ENCODE assay signal across 19 cellular contexts in genomic region chr2:226623587-226624368, GRCh38.
A peak's percentile ranks its signal among the peaks of the same experiment; 100 is the strongest.
DNase-seq lines count a peak whose midpoint lies in the region; ATAC-seq, FAIRE-seq and TF ChIP-seq lines count a peak whose summit lies in the region.
"Had no signal": no experiment of that assay in that cellular context is flagged by ENCODE, and none has a peak within 500 bp of the region (broad histone marks: within the 10 kb centered on the region; RNA-seq: fewer than 3 reads in every experiment).

No MANE protein-coding gene starts in this region.

- H2AK5ac ChIP-seq in IMR-90 (ENCODE audit: low read depth, low read length), result peak overlapping the region; percentile 93; the same call in 1 of the 2 replicates

- no peak overlapping the region for H2BK5ac ChIP-seq in IMR-90 (ENCODE audit: low read depth, low read length, poor library complexity, severe bottlenecking)

- H3K36me3 Mint-ChIP-seq in astrocyte (ENCODE audit: low read depth, unreplicated experiment), result peaks cover 4% of the 10 kb centered on the region
- no peaks in the 10 kb centered on the region for H3K36me3 Mint-ChIP-seq in T-helper 17 cell (ENCODE audit: low read depth)

- dilution Hi-C loops in IMR-90 (cut with HindIII; ENCODE audit: low sequenced_read_pairs, unreplicated experiment), result no loop called here

- H3K14ac ChIP-seq in IMR-90 (replicated peaks; ENCODE audit: low read depth, low read length), result 0 out of 2 replicates have a peak overlapping the region, but pooled peaks have one; percentile 1

- CTCF ChIA-PET in IMR-90 (lab: Yijun Ruan, JAX), result no interaction called here

- H3K56ac ChIP-seq in IMR-90 (ENCODE audit: extremely low read depth, insufficient read depth, low read length), result no peak overlapping the region

- no peaks in the 10 kb centered on the region; the same call in none of the 2 replicates for H3K9me1 ChIP-seq in IMR-90 (ENCODE audit: insufficient read depth, low read length)

- ATAC-seq in IMR-90 (ENCODE audit: low read depth), result no peak
- no peak for ATAC-seq in T-helper 17 cell

- H3F3A ChIP-seq in neural cell (ENCODE audit: insufficient read depth, low read length, poor library complexity, severe bottlenecking), result no peaks in the 10 kb centered on the region

- H3K27ac Mint-ChIP-seq in astrocyte (ENCODE audit: unreplicated experiment) (peak overlapping the region; percentile 69), T-helper 17 cell (no peak overlapping the region)
- H3K27ac Mint-ChIP-seq: activated CD4-positive, alpha-beta T cell treated with anti-CD3 and anti-CD28 coated beads, Interleukin-2, amount 10 ng/mL, durations not matched to agents 24 days and 14 days; activated T-helper 2 cell treated with anti-CD3 and anti-CD28 coated beads, Interferon-gamma antibody, Interleukin-2, Interleukin-4, amounts not matched to agents 10 μg/mL and 5 μg/mL and 100 μg/mL, durations not matched to agents 14 hours and 24 hours and 36 hours had no signal

- TF ChIP-seq RAD21 in IMR-90 (IDR thresholded peaks at IDR 0.05; ENCODE audit: low read length) (no peak), neural cell (conservative IDR thresholded peaks at IDR 0.05) (no peak)

- no peak overlapping the region; the same call in none of the 2 replicates for H4K91ac ChIP-seq in IMR-90 (ENCODE audit: insufficient read depth, low read depth, low read length)

- 0 out of 2 replicates have a peak overlapping the region, but pooled peaks have one; percentile 24 for H3K23ac ChIP-seq in IMR-90 (ENCODE audit: low read depth, low read length)

- no peak overlapping the region for H3K27ac ChIP-seq in IMR-90 (ENCODE audit: insufficient read depth, low read length)
- H3K27ac ChIP-seq in astrocyte (ENCODE audit: low read depth, low read length), result no peak overlapping the region
- H3K27ac ChIP-seq in neural cell (ENCODE audit: low read length), result peak overlapping the region; percentile 50
- H3K27ac ChIP-seq: breast epithelium, coronary artery, left ventricle myocardium inferior had no signal

- H3K9me3 ChIP-seq in IMR-90 (ENCODE audit: control insufficient read depth, insufficient read depth, low read length) (no peaks in the 10 kb centered on the region; the same call in 1 of the 2 replicates), astrocyte (ENCODE audit: insufficient read depth, low read depth, low read length) (no peaks in the 10 kb centered on the region), neural cell (ENCODE audit: low read length) (no peaks in the 10 kb centered on the region), T-helper 17 cell (ENCODE audit: control insufficient read depth, low read length, poor library complexity, severe bottlenecking) (no peaks in the 10 kb centered on the region)
- H3K9me3 ChIP-seq: breast epithelium, left ventricle myocardium inferior had no signal

- H3K4me1 Mint-ChIP-seq in astrocyte (ENCODE audit: low read depth, unreplicated experiment), result peaks cover 23% of the 10 kb centered on the region
- H3K4me1 Mint-ChIP-seq in T-helper 17 cell, result no peaks in the 10 kb centered on the region
- H3K4me1 Mint-ChIP-seq: activated CD4-positive, alpha-beta T cell treated with anti-CD3 and anti-CD28 coated beads, Interleukin-2, amount 10 ng/mL, durations not matched to agents 24 days and 14 days had no signal

- no peak overlapping the region for H2AK9ac ChIP-seq in IMR-90 (replicated peaks; ENCODE audit: low read depth, low read length, poor library complexity)

- no peaks in the 10 kb centered on the region for H3K27me3 ChIP-seq in IMR-90 (ENCODE audit: control insufficient read depth, insufficient read depth, low read length)
- H3K27me3 ChIP-seq in astrocyte (ENCODE audit: insufficient read depth, low read length), result no peaks in the 10 kb centered on the region
- no peaks in the 10 kb centered on the region for H3K27me3 ChIP-seq in neural cell (ENCODE audit: insufficient read depth, low read depth, low read length)
- H3K27me3 ChIP-seq: breast epithelium had no signal

- no peak for TF ChIP-seq POLR2A in IMR-90 (IDR thresholded peaks at IDR 0.05; ENCODE audit: low read depth, low read length)

- no CpG with 5 or more reads among the region's 13 CpGs for WGBS in IMR-90 (ENCODE audit: extremely low coverage in 2 of 2, insufficient read length in 1 of 2), 2 experiments

- POLR2A ChIA-PET in IMR-90 (lab: Charles Lee; ENCODE audit: unreplicated experiment), result no interaction called here

- no peak for FAIRE-seq in astrocyte (lab: Jason Lieb, UNC)
- FAIRE-seq: endometrium had no signal

- H3K4me2 ChIP-seq in IMR-90 (ENCODE audit: low read depth, low read length) (no peak overlapping the region), astrocyte (ENCODE audit: low read length) (no peak overlapping the region), neural cell (ENCODE audit: low read length) (no peak overlapping the region)

- DNase-seq in D341Med (ENCODE audit: low spot score) (peak; percentile 51), IMR-90 (no peak), astrocyte (ENCODE audit: low read depth) (peak; percentile 48), T-helper 17 cell (no peak), NCI-H1105 treated with DMSO at 0.1 percent for 48 hours (lab: John Stamatoyannopoulos, UW) (no peak), SIG-M5 treated with dmso at 0.1 percent for 504 hours (lab: John Stamatoyannopoulos, UW; ENCODE audit: unreplicated experiment) (no peak)
- no peak for DNase-seq in activated CD4-positive, alpha-beta T cell treated with anti-CD3 and anti-CD28 coated beads, Interleukin-2, amount 50 U/mL, for 1 hour
- DNase-seq: activated CD4-positive, alpha-beta T cell treated with anti-CD3 and anti-CD28 coated beads, Interleukin-2, amount 10 ng/mL, durations not matched to agents 24 days and 14 days; COR-L47; KG1; left ventricle myocardium inferior; midbrain; NCI-H1930; T-helper 1 cell had no signal

- H3K79me1 ChIP-seq in IMR-90 (ENCODE audit: low read depth in 1 of 2, low read length in 2 of 2), result no peaks in the 10 kb centered on the region

- peaks cover 2% of the 10 kb centered on the region for H3K9me3 Mint-ChIP-seq in astrocyte (ENCODE audit: unreplicated experiment)
- H3K9me3 Mint-ChIP-seq: activated T-helper 2 cell treated with anti-CD3 and anti-CD28 coated beads, Interferon-gamma antibody, Interleukin-2, Interleukin-4, amounts not matched to agents 10 μg/mL and 5 μg/mL and 100 μg/mL, durations not matched to agents 14 hours and 24 hours and 36 hours had no signal

- H3K18ac ChIP-seq in IMR-90 (ENCODE audit: low read depth, low read length), result peak overlapping the region; percentile 11; the same call in 1 of the 2 replicates

- H3K36me3 ChIP-seq in IMR-90 (ENCODE audit: control insufficient read depth, insufficient read depth, low read length) (no peaks in the 10 kb centered on the region), astrocyte (ENCODE audit: insufficient read depth, low read length) (no peaks in the 10 kb centered on the region), neural cell (ENCODE audit: insufficient read depth, low read length) (no peaks in the 10 kb centered on the region)
- H3K36me3 ChIP-seq: breast epithelium, left ventricle myocardium inferior had no signal

- H3K4me1 ChIP-seq in IMR-90 (ENCODE audit: control insufficient read depth, insufficient read depth, low read length) (peaks cover 2% of the 10 kb centered on the region; the same call in 1 of the 2 replicates), astrocyte (ENCODE audit: insufficient read depth, low read length) (peaks cover 8% of the 10 kb centered on the region)
- H3K4me1 ChIP-seq: breast epithelium, left ventricle myocardium inferior had no signal

- no peaks in the 10 kb centered on the region for H3K9me2 ChIP-seq in neural cell (ENCODE audit: insufficient read depth, low read length)

- peak overlapping the region; percentile 31; the same call in 1 of the 2 replicates for H2BK20ac ChIP-seq in IMR-90 (ENCODE audit: low read depth, low read length)

- H2BK15ac ChIP-seq in IMR-90 (ENCODE audit: low read depth, low read length), result no peak overlapping the region

- peak overlapping the region in 1 of 2 experiments; percentile 32; a peak in 1 of 4 replicates for H4K8ac ChIP-seq in IMR-90 (ENCODE audit: low read depth in 2 of 2, low read length in 2 of 2)

- H3K4ac ChIP-seq in IMR-90 (ENCODE audit: low read depth, low read length), result peak overlapping the region; percentile 53; the same call in 1 of the 2 replicates

- intact Hi-C loops in IMR-90 (cut with micrococcal nuclease), result no loop called here

- H3K9ac ChIP-seq in IMR-90 (ENCODE audit: low read depth, low read length) (no peak overlapping the region), astrocyte (ENCODE audit: low read length) (no peak overlapping the region), neural cell (ENCODE audit: low read length) (no peak overlapping the region)

- peak; percentile 21 for TF ChIP-seq EP300 in neural cell (conservative IDR thresholded peaks at IDR 0.05; ENCODE audit: poor library complexity, severe bottlenecking)

- no peak for TF ChIP-seq CTCF in IMR-90 (conservative IDR thresholded peaks at IDR 0.05; ENCODE audit: low read depth, low read length)
- no peak for TF ChIP-seq CTCF in astrocyte (IDR thresholded peaks at IDR 0.05; ENCODE audit: insufficient read depth, low read depth, low read length)
- TF ChIP-seq CTCF in neural cell (IDR thresholded peaks at IDR 0.05; ENCODE audit: poor library complexity, severe bottlenecking), result no peak

- H4K5ac ChIP-seq in IMR-90 (ENCODE audit: low read depth, low read length), result no peak overlapping the region

- BruUV-seq in IMR-90 (replicated peaks; lab: Mats Ljungman, UMichigan), result no TSS peak

- H3K27me3 Mint-ChIP-seq in astrocyte (ENCODE audit: low read depth, unreplicated experiment), result no peaks in the 10 kb centered on the region
- peaks cover 6% of the 10 kb centered on the region for H3K27me3 Mint-ChIP-seq in T-helper 17 cell

- H2AFZ ChIP-seq in IMR-90 (replicated peaks; ENCODE audit: low read length, poor library complexity), result no peak overlapping the region
- no peak overlapping the region for H2AFZ ChIP-seq in astrocyte (ENCODE audit: low read depth, low read length)
- H2AFZ ChIP-seq in neural cell (ENCODE audit: low read depth, low read length), result no peak overlapping the region

- H4K20me1 ChIP-seq in IMR-90 (ENCODE audit: insufficient read depth, low read length) (no peaks in the 10 kb centered on the region), astrocyte (ENCODE audit: insufficient read depth, low read length) (no peaks in the 10 kb centered on the region), neural cell (ENCODE audit: insufficient read depth) (no peaks in the 10 kb centered on the region)

- H2BK120ac ChIP-seq in IMR-90 (ENCODE audit: low read depth, low read length), result peak overlapping the region; percentile 21; the same call in 1 of the 2 replicates

- no peak overlapping the region for H3K4me3 Mint-ChIP-seq in astrocyte (ENCODE audit: unreplicated experiment)
- no peak overlapping the region for H3K4me3 Mint-ChIP-seq in T-helper 17 cell
- H3K4me3 Mint-ChIP-seq: activated CD4-positive, alpha-beta T cell treated with anti-CD3 and anti-CD28 coated beads, Interleukin-2, amount 10 ng/mL, durations not matched to agents 24 days and 14 days had no signal

- H3K4me3 ChIP-seq in IMR-90 (ENCODE audit: insufficient read depth, low read depth, low read length) (no peak overlapping the region), astrocyte (ENCODE audit: insufficient read depth, low read depth, low read length) (no peak overlapping the region), neural cell (ENCODE audit: low read length) (no peak overlapping the region)
- H3K4me3 ChIP-seq: breast epithelium, coronary artery, left ventricle myocardium inferior had no signal

- H3K79me2 ChIP-seq in astrocyte (ENCODE audit: insufficient read depth, low read length) (no peaks in the 10 kb centered on the region), neural cell (replicated peaks; ENCODE audit: insufficient read depth, low read length) (no peaks in the 10 kb centered on the region)

- in situ Hi-C loops in IMR-90 (cut with MboI; ENCODE audit: low sequenced_read_pairs), result no loop called here

Comparison
In these comparisons a context has a peak if more than half of its experiments do, and no peak if none do; other contexts are left out.
1. DNase-seq: peak in D341Med (single experiment) and astrocyte (single experiment); none in IMR-90 (single experiment), T-helper 17 cell (0 of 3), activated CD4-positive, alpha-beta T cell treated with anti-CD3 and anti-CD28 coated beads, Interleukin-2, amount 50 U/mL, for 1 hour (single experiment), NCI-H1105 treated with DMSO at 0.1 percent for 48 hours (single experiment) and SIG-M5 treated with dmso at 0.1 percent for 504 hours (single experiment).